In genomic region chr10:48767752-48768450, GRCh38 we compare ENCODE assay signal across 27 cellular contexts.
"Had no signal": no experiment of that assay in that cellular context is flagged by ENCODE, and none has a peak within 500 bp of the region (broad histone marks: within the 10 kb centered on the region; RNA-seq: fewer than 3 reads in every experiment).

No MANE protein-coding gene starts in this region.

- H3K36me3 Mint-ChIP-seq: activated CD4-positive, alpha-beta memory T cell treated with anti-CD3 and anti-CD28 coated beads for 36 hours; activated naive CD4-positive, alpha-beta T cell treated with anti-CD3 and anti-CD28 coated beads, Interleukin-2, amount 50 U/mL, for 24 hours had no signal

- H3K4me1 Mint-ChIP-seq: activated naive CD4-positive, alpha-beta T cell treated with anti-CD3 and anti-CD28 coated beads, Interleukin-2, amount 50 U/mL, for 24 hours; activated naive CD8-positive, alpha-beta T cell treated with anti-CD3 and anti-CD28 coated beads, Interleukin-2, amount 50 U/mL, for 24 hours had no signal

- H3K4me3 ChIP-seq: breast epithelium, esophagus squamous epithelium, heart right ventricle, left lung, lower lobe of right lung, mucosa of descending colon, pancreas, psoas muscle, sigmoid colon, thoracic aorta, uterus had no signal

- H3K9me3 Mint-ChIP-seq: activated CD4-positive, alpha-beta memory T cell treated with anti-CD3 and anti-CD28 coated beads for 36 hours; activated naive CD4-positive, alpha-beta T cell treated with anti-CD3 and anti-CD28 coated beads, Interleukin-2, amount 50 U/mL, for 24 hours; activated naive CD8-positive, alpha-beta T cell treated with anti-CD3 and anti-CD28 coated beads, Interleukin-2, amount 50 U/mL, for 24 hours; activated T-helper 2 cell treated with anti-CD3 and anti-CD28 coated beads, Interferon-gamma antibody, Interleukin-2, Interleukin-4, amounts not matched to agents 10 μg/mL and 5 μg/mL and 100 μg/mL, durations not matched to agents 14 hours and 24 hours and 36 hours; dendritic cell treated with granulocyte-macrophage colony-stimulating factor and Interleukin-4, amounts not matched to agents 40 ng/mL and 50 ng/mL, for 4 days; nephron progenitor cell had no signal

- H3K4me3 Mint-ChIP-seq: activated CD4-positive, alpha-beta memory T cell treated with anti-CD3 and anti-CD28 coated beads for 36 hours; activated naive CD4-positive, alpha-beta T cell treated with anti-CD3 and anti-CD28 coated beads, Interleukin-2, amount 50 U/mL, for 24 hours; activated naive CD8-positive, alpha-beta T cell treated with anti-CD3 and anti-CD28 coated beads, Interleukin-2, amount 50 U/mL, for 24 hours; dendritic cell treated with granulocyte-macrophage colony-stimulating factor and Interleukin-4, amounts not matched to agents 40 ng/mL and 50 ng/mL, for 4 days; nephron progenitor cell had no signal

- DNase-seq: activated CD4-positive, alpha-beta memory T cell treated with anti-CD3 and anti-CD28 coated beads for 36 hours; activated CD4-positive, alpha-beta T cell treated with anti-CD3 and anti-CD28 coated beads for 48 hours; activated naive CD8-positive, alpha-beta T cell treated with anti-CD3 and anti-CD28 coated beads, Interleukin-2, amount 50 U/mL, for 24 hours; activated T-cell treated with anti-CD3 and anti-CD28 coated beads, Interleukin-2, amount 50 U/mL, for 48 hours; central memory CD4-positive, alpha-beta T cell; esophagus squamous epithelium; foreskin melanocyte; heart right ventricle; left lung; lower lobe of right lung; mesendoderm; mucosa of descending colon; nephron progenitor cell; pancreas; psoas muscle; sigmoid colon; small intestine; stimulated activated CD4-positive, alpha-beta T cell treated with anti-CD3 and anti-CD28 coated beads, Interleukin-4, amount 100 ng/mL, for 24 hours; stimulated activated naive CD4-positive, alpha-beta T cell treated with Interleukin-2 at 50 U/mL for 16 hours; trophoblast cell; uterus had no signal

- H3K27ac Mint-ChIP-seq: activated CD4-positive, alpha-beta memory T cell treated with anti-CD3 and anti-CD28 coated beads for 36 hours; activated naive CD4-positive, alpha-beta T cell treated with anti-CD3 and anti-CD28 coated beads, Interleukin-2, amount 50 U/mL, for 24 hours; activated naive CD8-positive, alpha-beta T cell treated with anti-CD3 and anti-CD28 coated beads, Interleukin-2, amount 50 U/mL, for 24 hours; activated T-helper 2 cell treated with anti-CD3 and anti-CD28 coated beads, Interferon-gamma antibody, Interleukin-2, Interleukin-4, amounts not matched to agents 10 μg/mL and 5 μg/mL and 100 μg/mL, durations not matched to agents 14 hours and 24 hours and 36 hours; dendritic cell treated with granulocyte-macrophage colony-stimulating factor and Interleukin-4, amounts not matched to agents 40 ng/mL and 50 ng/mL, for 4 days; nephron progenitor cell had no signal

- H3K27me3 Mint-ChIP-seq: activated CD4-positive, alpha-beta memory T cell treated with anti-CD3 and anti-CD28 coated beads for 36 hours; activated naive CD4-positive, alpha-beta T cell treated with anti-CD3 and anti-CD28 coated beads, Interleukin-2, amount 50 U/mL, for 24 hours; activated naive CD8-positive, alpha-beta T cell treated with anti-CD3 and anti-CD28 coated beads, Interleukin-2, amount 50 U/mL, for 24 hours; dendritic cell treated with granulocyte-macrophage colony-stimulating factor and Interleukin-4, amounts not matched to agents 40 ng/mL and 50 ng/mL, for 4 days had no signal

- ATAC-seq: activated naive CD8-positive, alpha-beta T cell treated with anti-CD3 and anti-CD28 coated beads, Interleukin-2, amount 50 U/mL, for 24 hours; heart right ventricle; left lung; lower lobe of right lung; mucosa of descending colon; pancreas; psoas muscle had no signal

- H3K27ac ChIP-seq: breast epithelium, esophagus squamous epithelium, heart right ventricle, left lung, lower lobe of right lung, neutrophil, pancreas, psoas muscle, sigmoid colon, thoracic aorta, uterus had no signal
